ENCODE assay signal across 8 cellular contexts in the genomic region with DNA sequence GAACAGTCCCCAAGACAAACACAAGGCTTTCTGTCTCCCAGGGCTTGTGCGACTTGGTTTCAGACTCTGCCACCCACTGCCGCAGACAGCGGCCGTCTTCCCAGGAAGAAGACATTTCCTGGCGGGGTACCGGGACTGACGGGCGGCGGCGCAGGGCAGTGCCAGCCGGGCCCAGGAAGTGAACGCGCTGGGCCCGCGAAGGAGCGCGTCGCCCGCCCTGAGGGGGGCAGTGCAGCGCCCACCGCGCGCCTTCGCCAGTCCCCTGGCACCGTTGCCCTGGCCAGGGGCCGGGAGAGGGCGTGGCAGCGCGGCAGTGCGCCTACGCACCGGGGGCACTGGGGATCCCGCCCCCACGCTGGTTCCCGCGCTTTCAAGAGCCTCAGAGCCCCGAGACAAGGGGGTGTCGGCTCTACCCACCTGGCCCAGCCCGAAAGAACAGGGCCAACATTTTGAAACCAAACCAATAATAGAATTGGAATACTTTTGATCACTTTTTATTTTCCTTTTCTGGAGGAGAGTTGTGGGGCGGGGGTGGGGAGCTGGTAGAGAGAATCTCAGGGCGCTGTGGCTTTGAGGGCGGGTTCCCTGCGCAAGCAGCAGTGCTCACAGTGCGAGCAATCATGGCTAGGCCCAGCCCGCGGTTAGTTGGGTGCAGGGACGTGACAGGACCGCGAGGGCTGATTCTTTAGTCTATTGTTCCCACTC. TPM values are rescaled to one million over a fixed set of nuclear protein-coding genes. Genes with fewer than 3 reads are reported as not detected.
DNase-seq lines count a peak whose midpoint lies in the region; TF ChIP-seq lines count a peak whose summit lies in the region.

No MANE protein-coding gene starts in this region.

- H3K9me3 ChIP-seq in H9 (ENCODE audit: control insufficient read depth, low read depth, low read length), result peaks cover 9% of the 10 kb centered on the region
- H3K9me3 ChIP-seq in endodermal cell (ENCODE audit: control insufficient read depth, low read length), result no peaks in the 10 kb centered on the region
- no peaks in the 10 kb centered on the region for H3K9me3 ChIP-seq in muscle layer of colon (ENCODE audit: low read length)
- H3K9me3 ChIP-seq in tibial nerve, result no peaks in the 10 kb centered on the region

- no peak overlapping the region for H2BK12ac ChIP-seq in H9 (ENCODE audit: insufficient read length, low read depth, low read length)

- no peak overlapping the region for H4K91ac ChIP-seq in H9 (ENCODE audit: insufficient read length, low read depth, low read length)

- BruUV-seq in Calu3 (replicated peaks; lab: Mats Ljungman, UMichigan), result no TSS peak

- H3K4ac ChIP-seq in H9 (ENCODE audit: low read depth, low read length), result no peak overlapping the region

- intact Hi-C loops in Calu3 (cut with micrococcal nuclease; ENCODE audit: unreplicated experiment), result no loop called here

- peak overlapping the region; percentile 61 for H3K4me3 Mint-ChIP-seq in Calu3 (ENCODE audit: low read depth, unreplicated experiment)
- H3K4me3 Mint-ChIP-seq in H9, result peak overlapping the region in 1 of 2 experiments; percentile 14; a peak in 2 of 5 replicates
- peak overlapping the region; percentile 33 for H3K4me3 Mint-ChIP-seq in endodermal cell

- no peak overlapping the region for H3T11ph ChIP-seq in H9 (ENCODE audit: low read length)

- H3K27ac Mint-ChIP-seq in Calu3 (ENCODE audit: unreplicated experiment) (no peak overlapping the region), H9 (no peak overlapping the region), endodermal cell (no peak overlapping the region)

- no peaks in the 10 kb centered on the region for H3K79me1 ChIP-seq in H9 (ENCODE audit: insufficient read depth, low read depth, low read length, poor library complexity, severe bottlenecking)

- DNase-seq in Calu3 (peak; percentile 82), H9 (no peak), NCI-H2227 treated with DMSO at 0.1 percent for 48 hours (lab: John Stamatoyannopoulos, UW) (peak; percentile 63), endodermal cell (no peak), tibial nerve (ENCODE audit: low spot score in 2 of 2) (no peak), amniotic stem cell (lab: John Stamatoyannopoulos, UW) (no peak)
- DNase-seq in activated CD8-positive, alpha-beta memory T cell treated with anti-CD3 and anti-CD28 coated beads for 1 hour (ENCODE audit: extremely low read depth in 1 of 2, low read depth in 1 of 2), result peak; percentile 14 to 34

- no peaks in the 10 kb centered on the region for H3K23me2 ChIP-seq in H9 (ENCODE audit: insufficient read length, low read depth, low read length, poor library complexity, severe bottlenecking)

- H2AFZ ChIP-seq in H9 (ENCODE audit: low read length), result no peak overlapping the region

- no peak for TF ChIP-seq POLR2A in tibial nerve (IDR thresholded peaks at IDR 0.05)

- no peak overlapping the region for H3K14ac ChIP-seq in H9 (ENCODE audit: insufficient read depth, low read length)

- H3K56ac ChIP-seq in H9 (ENCODE audit: insufficient read length, low read depth, low read length), result no peak overlapping the region

- H2AK5ac ChIP-seq in H9 (ENCODE audit: insufficient read length, low read length), result no peak overlapping the region

- no peak overlapping the region for H3K27ac ChIP-seq in H9 (ENCODE audit: insufficient read length, low read depth, low read length)
- no peak overlapping the region for H3K27ac ChIP-seq in endodermal cell (ENCODE audit: low read depth, low read length)
- H3K27ac ChIP-seq in muscle layer of colon (ENCODE audit: low read depth, low read length), result peak overlapping the region; percentile 48
- H3K27ac ChIP-seq in tibial nerve, result peak overlapping the region; percentile 46 to 83 (median 80)

- no peak for TF ChIP-seq EP300 in tibial nerve (IDR thresholded peaks at IDR 0.05)

- H3K27me3 Mint-ChIP-seq in Calu3 (ENCODE audit: unreplicated experiment) (no peaks in the 10 kb centered on the region), H9 (ENCODE audit: low read depth) (peaks cover 29% of the 10 kb centered on the region), endodermal cell (ENCODE audit: insufficient read depth) (peaks cover 12% of the 10 kb centered on the region)

- H3K4me1 Mint-ChIP-seq in Calu3 (ENCODE audit: low read depth, unreplicated experiment) (peaks cover 11% of the 10 kb centered on the region), H9 (peaks cover under 1 to 3% of the 10 kb centered on the region in 2 experiments; a peak in 1 of 4 replicates), endodermal cell (no peaks in the 10 kb centered on the region)

- no peak overlapping the region for H2BK20ac ChIP-seq in H9 (ENCODE audit: low read depth, low read length, poor library complexity, severe bottlenecking)

- H3K23ac ChIP-seq in H9 (ENCODE audit: insufficient read length, low read depth, low read length), result no peak overlapping the region

- H3K9me3 Mint-ChIP-seq in Calu3 (ENCODE audit: low read depth, unreplicated experiment), result no peaks in the 10 kb centered on the region
- peaks cover 0 to 33% of the 10 kb centered on the region in 2 experiments; a peak in 3 of 5 replicates for H3K9me3 Mint-ChIP-seq in H9
- H3K9me3 Mint-ChIP-seq in endodermal cell, result peaks cover 1% of the 10 kb centered on the region

- peak; percentile 42 for TF ChIP-seq CTCF in Calu3 (IDR thresholded peaks at IDR 0.05; ENCODE audit: unreplicated experiment)
- TF ChIP-seq CTCF in H9 (conservative IDR thresholded peaks at IDR 0.05), result peak; percentile 22; the same call in 1 of the 3 replicates
- TF ChIP-seq CTCF in endodermal cell (conservative IDR thresholded peaks at IDR 0.05), result peak; percentile 48
- peak in 4 of 5 experiments; percentile 26 to 43 (median 41) for TF ChIP-seq CTCF in tibial nerve (IDR thresholded peaks at IDR 0.05)

- no peaks in the 10 kb centered on the region for H3K79me2 ChIP-seq in H9 (ENCODE audit: insufficient read depth, low read length)

- no peak overlapping the region for H4K8ac ChIP-seq in H9 (replicated peaks; ENCODE audit: insufficient read length, low read depth, low read length)

- WGBS in H9 (ENCODE audit: extremely low coverage, insufficient read length, low lambda C conversion rate), result no CpG with 5 or more reads among the region's 49 CpGs
- WGBS in endodermal cell (ENCODE audit: insufficient coverage in 1 of 2, insufficient read length in 1 of 2), 2 experiments, result 84 to 90% methylated on average over 5 to 43 of the region's 49 CpGs
- 23 to 39% methylated on average over 21 to 25 of the region's 49 CpGs for WGBS in tibial nerve, 2 donors

- H4K20me1 ChIP-seq in H9 (ENCODE audit: control insufficient read depth, insufficient read depth, insufficient read length), result no peaks in the 10 kb centered on the region

- H2BK5ac ChIP-seq in H9 (ENCODE audit: insufficient read length, low read length), result no peak overlapping the region

- H3K18ac ChIP-seq in H9 (ENCODE audit: insufficient read length, low read depth, low read length), result no peak overlapping the region

- no peaks in the 10 kb centered on the region for H3K36me3 Mint-ChIP-seq in Calu3 (ENCODE audit: insufficient read depth, unreplicated experiment)
- peaks cover 0 to 3% (median 0%) of the 10 kb centered on the region in 3 experiments; a peak in 2 of 7 replicates for H3K36me3 Mint-ChIP-seq in H9 (ENCODE audit: insufficient read depth in 1 of 3, low read depth in 3 of 3)
- no peaks in the 10 kb centered on the region for H3K36me3 Mint-ChIP-seq in endodermal cell (ENCODE audit: low read depth)

- H2BK15ac ChIP-seq in H9 (ENCODE audit: low read depth, low read length), result no peak overlapping the region

- no peak overlapping the region for H3K9ac ChIP-seq in H9 (ENCODE audit: extremely low read depth, insufficient read length, low read length)
- no peak overlapping the region for H3K9ac ChIP-seq in endodermal cell (ENCODE audit: extremely low read depth, low read length, poor library complexity, severe bottlenecking)
- peak overlapping the region; percentile 24 for H3K9ac ChIP-seq in muscle layer of colon (ENCODE audit: low read length)

- H4K5ac ChIP-seq in H9 (ENCODE audit: insufficient read length, low read depth, low read length), result no peak overlapping the region

- CTCF ChIA-PET in Calu3 (lab: Charles Lee), result interaction anchor here (0.5 to 1.1 kb wide), 3 partner anchors 17 to 382 kb away, joined by 3 to 4 read pairs (median 4); no protein-coding TSS in a partner anchor

- H3K4me3 ChIP-seq in endodermal cell (ENCODE audit: low read length) (no peak overlapping the region), muscle layer of colon (ENCODE audit: low read depth in 1 of 2, low read length in 2 of 2) (peak overlapping the region; percentile 18 to 54), tibial nerve (peak overlapping the region; percentile 19 to 54 (median 33))

- H3K36me3 ChIP-seq in endodermal cell (ENCODE audit: control insufficient read depth, insufficient read depth, low read length), result no peaks in the 10 kb centered on the region
- H3K36me3 ChIP-seq in muscle layer of colon (ENCODE audit: insufficient read depth, low read length), result no peaks in the 10 kb centered on the region
- H3K36me3 ChIP-seq in tibial nerve, result no peaks in the 10 kb centered on the region

- no peak overlapping the region for H3K4me2 ChIP-seq in H9 (ENCODE audit: insufficient read depth, insufficient read length, low read length)

- H2BK120ac ChIP-seq in H9 (ENCODE audit: low read depth, low read length, poor library complexity, severe bottlenecking), result no peak overlapping the region

- no peaks in the 10 kb centered on the region for H3K27me3 ChIP-seq in H9 (ENCODE audit: insufficient read depth, low read length)
- no peaks in the 10 kb centered on the region for H3K27me3 ChIP-seq in endodermal cell (ENCODE audit: control insufficient read depth, insufficient read depth, low read length, poor library complexity, severe bottlenecking)
- no peaks in the 10 kb centered on the region for H3K27me3 ChIP-seq in muscle layer of colon (ENCODE audit: control insufficient read depth in 1 of 2, insufficient read depth in 2 of 2, low read length in 2 of 2)
- H3K27me3 ChIP-seq in tibial nerve, result peaks cover 0 to 3% of the 10 kb centered on the region in 2 donors

- no peaks in the 10 kb centered on the region for H3K4me1 ChIP-seq in H9 (ENCODE audit: insufficient read depth, low read length)
- H3K4me1 ChIP-seq in endodermal cell (ENCODE audit: control insufficient read depth, insufficient read depth, low read length), result no peaks in the 10 kb centered on the region
- H3K4me1 ChIP-seq in muscle layer of colon (ENCODE audit: insufficient read depth, low read length), result no peaks in the 10 kb centered on the region
- H3K4me1 ChIP-seq in tibial nerve, result peaks cover 0 to 3% (median 0%) of the 10 kb centered on the region in 4 donors

RNA-seq across cellular contexts. Expression of a gene that starts 23.6 kb away (rescaled TPM):
- total RNA-seq in Calu3 (2022), result 0.35 TPM in 1 of 2 replicates, not detected in the other
- total RNA-seq in H9 (2021), result 0.18 and 0.24 TPM in 2 replicates
- total RNA-seq in endodermal cell, result under 1 TPM in 1 of 2 donors, not detected in 1; 0.22 TPM
- 0.64 TPM for polyA plus RNA-seq in endodermal cell (2013, experiment 1 of 2)
- polyA plus RNA-seq in endodermal cell (2013, experiment 2 of 2), result 0.99 TPM
- under 1 TPM in 3 of 4 donors, not detected in 1; 0.20 to 0.60 (median 0.21) TPM for total RNA-seq in tibial nerve

Comparison
In these comparisons a context has a peak if more than half of its experiments do, and no peak if none do; other contexts are left out.
1. DNase-seq: peak in Calu3 (single experiment), NCI-H2227 treated with DMSO at 0.1 percent for 48 hours (single experiment) and activated CD8-positive, alpha-beta memory T cell treated with anti-CD3 and anti-CD28 coated beads for 1 hour (2 of 2); none in H9 (single experiment), endodermal cell (single experiment), tibial nerve (0 of 2) and amniotic stem cell (single experiment).
2. H3K27ac ChIP-seq: peak in muscle layer of colon (single experiment) and tibial nerve (4 of 4); none in H9 (single experiment) and endodermal cell (single experiment).
3. Peak in every context shown above with its lines, with median percentiles within 50 percentile points of each other: CTCF ChIP-seq.